In the genomic region with DNA sequence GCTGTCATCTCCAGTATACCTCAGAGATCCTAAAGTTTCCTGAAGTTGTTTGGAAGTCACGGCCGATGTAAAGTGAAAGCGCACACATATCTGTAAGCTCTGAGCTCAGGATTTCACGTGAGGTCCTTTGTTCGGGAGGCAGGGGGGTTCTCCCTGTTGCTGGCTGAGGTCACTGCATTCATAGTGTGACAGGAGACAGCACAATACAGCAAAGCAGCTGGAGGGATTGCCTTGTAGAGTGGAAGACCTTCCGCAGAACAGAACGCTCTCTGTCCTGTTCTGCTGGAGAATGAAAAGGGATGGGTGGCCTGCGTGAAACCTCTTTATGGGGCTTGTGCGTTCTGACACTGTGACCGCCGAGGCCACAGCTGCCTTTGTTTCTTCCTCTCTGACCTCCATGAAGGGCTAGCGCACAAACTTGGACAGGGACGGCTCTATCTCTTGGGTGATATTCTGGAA, we compare ENCODE assay signal across 9 cellular contexts. TPM values are rescaled to one million over a fixed set of nuclear protein-coding genes. Genes with fewer than 3 reads are reported as not detected.
DNase-seq lines count a peak whose midpoint lies in the region; ATAC-seq, FAIRE-seq and TF ChIP-seq lines count a peak whose summit lies in the region.
"Had no signal": no experiment of that assay in that cellular context is flagged by ENCODE, and none has a peak within 500 bp of the region (broad histone marks: within the 10 kb centered on the region; RNA-seq: fewer than 3 reads in every experiment).

No MANE protein-coding gene starts in this region.

- FAIRE-seq in kidney (lab: Jason Lieb, UNC) = no peak
- FAIRE-seq in small intestine (lab: Jason Lieb, UNC) = no peak

- TF ChIP-seq CTCF in kidney (IDR thresholded peaks at IDR 0.05; ENCODE audit: borderline replicate concordance, extremely low read depth, insufficient read depth) = no peak

- H3K27ac ChIP-seq in HUES64 (ENCODE audit: low read depth, low read length) (peak overlapping the region; percentile 1; the same call in 1 of the 2 replicates), kidney (ENCODE audit: low read depth in 2 of 2, low read length in 2 of 2) (peak overlapping the region; percentile 82 to 88), small intestine (ENCODE audit: low read depth in 1 of 2, low read length in 1 of 2) (peak overlapping the region; percentile 44 to 76)
- H3K27ac ChIP-seq: cardiac muscle cell had no signal

- H3K27ac Mint-ChIP-seq in activated naive CD8-positive, alpha-beta T cell = peak overlapping the region; percentile 97

- no peaks in the 10 kb centered on the region for H3K9me3 Mint-ChIP-seq in activated naive CD8-positive, alpha-beta T cell (ENCODE audit: low read depth)

- H3K4me3 ChIP-seq in HUES64 (ENCODE audit: low read length) (no peak overlapping the region), kidney (ENCODE audit: low read length in 2 of 2) (peak overlapping the region in 1 of 2 donors; percentile 65), small intestine (ENCODE audit: low read depth in 1 of 2, low read length in 2 of 2) (no peak overlapping the region)
- H3K4me3 ChIP-seq: cardiac muscle cell had no signal

- H3K36me3 ChIP-seq in HUES64 (ENCODE audit: insufficient read depth, low read length) = no peaks in the 10 kb centered on the region
- no peaks in the 10 kb centered on the region for H3K36me3 ChIP-seq in kidney (ENCODE audit: control insufficient read depth in 1 of 2, insufficient read depth in 2 of 2, low read length in 2 of 2)
- no peaks in the 10 kb centered on the region for H3K36me3 ChIP-seq in small intestine (ENCODE audit: control insufficient read depth in 2 of 2, insufficient read depth in 2 of 2, low read length in 2 of 2)
- H3K36me3 ChIP-seq: cardiac muscle cell had no signal

- intact Hi-C loops in kidney (cut with DNase I) = no loop called here

- no peaks in the 10 kb centered on the region for H3K9me3 ChIP-seq in HUES64 (ENCODE audit: insufficient read depth, low read depth, low read length)
- H3K9me3 ChIP-seq in kidney (ENCODE audit: control insufficient read depth in 1 of 2, low read length in 2 of 2) = no peaks in the 10 kb centered on the region
- no peaks in the 10 kb centered on the region for H3K9me3 ChIP-seq in small intestine (ENCODE audit: control insufficient read depth, low read depth)

- H3K4me1 ChIP-seq in HUES64 (ENCODE audit: insufficient read depth, low read length) = peaks cover 27% of the 10 kb centered on the region
- H3K4me1 ChIP-seq in kidney (ENCODE audit: control insufficient read depth in 1 of 2, insufficient read depth in 1 of 2, low read depth in 1 of 2, low read length in 2 of 2) = peaks cover 11 to 35% of the 10 kb centered on the region in 2 donors
- H3K4me1 ChIP-seq in small intestine (ENCODE audit: control insufficient read depth in 2 of 2, insufficient read depth in 1 of 2, low read depth in 1 of 2, low read length in 1 of 2) = peaks cover 0 to 8% of the 10 kb centered on the region in 2 donors

- peak overlapping the region; percentile 84 for H3K4me3 Mint-ChIP-seq in activated naive CD8-positive, alpha-beta T cell

- no peaks in the 10 kb centered on the region for H3K27me3 ChIP-seq in HUES64 (ENCODE audit: insufficient read depth, low read length)
- no peaks in the 10 kb centered on the region for H3K27me3 ChIP-seq in small intestine (ENCODE audit: control insufficient read depth in 2 of 2, insufficient read depth in 2 of 2, low read length in 2 of 2)
- H3K27me3 ChIP-seq: cardiac muscle cell had no signal

- H3K4me1 Mint-ChIP-seq in activated naive CD8-positive, alpha-beta T cell (ENCODE audit: low read depth) = peaks cover 75% of the 10 kb centered on the region

- 85% methylated on average over 13 of the region's 13 CpGs for WGBS in HUES64
- WGBS in small intestine, 3 donors = 72 to 88% (median 80%) methylated on average over 13 of the region's 13 CpGs

- H3K9ac ChIP-seq in HUES64 (ENCODE audit: low read depth, low read length) (no peak overlapping the region), kidney (ENCODE audit: low read length in 2 of 2) (no peak overlapping the region)

- DNase-seq in kidney = no peak
- no peak for DNase-seq in small intestine
- no peak for DNase-seq in stimulated activated CD4-positive, alpha-beta T cell treated with anti-CD3 and anti-CD28 coated beads, Interleukin-12 subunit alpha, Interleukin-12 subunit beta, amount 100 ng/mL, for 4 hours
- DNase-seq in germinal center (ENCODE audit: low spot score) = no peak

- H3K36me3 Mint-ChIP-seq in activated naive CD8-positive, alpha-beta T cell = no peaks in the 10 kb centered on the region

- ATAC-seq in HG03457 (IDR thresholded peaks at IDR 0.05; ENCODE audit: unreplicated experiment) = no peak
- ATAC-seq in GM21423 (IDR thresholded peaks at IDR 0.05; ENCODE audit: unreplicated experiment) = no peak

- H3K27me3 Mint-ChIP-seq in activated naive CD8-positive, alpha-beta T cell = no peaks in the 10 kb centered on the region

RNA-seq across cellular contexts. Expression of a gene that starts 13.4 kb away (rescaled TPM):
- polyA plus RNA-seq in HUES64 (2013, experiment 1 of 2) = 11.4 TPM
- 13.8 TPM for polyA plus RNA-seq in HUES64 (2013, experiment 2 of 2)
- 86.4 TPM for total RNA-seq in kidney
- polyA plus RNA-seq in kidney (ENCODE audit: insufficient read depth, low read depth, low replicate concordance) (37.4 TPM), small intestine (100 to 1,000 TPM; 154 to 226 (median 169) TPM)

RNA-seq across cellular contexts. Expression of a gene that starts 48.0 kb away (rescaled TPM):
- polyA plus RNA-seq in HUES64 (2013, experiment 1 of 2) = 39.0 TPM
- polyA plus RNA-seq in HUES64 (2013, experiment 2 of 2) = 34.7 TPM
- total RNA-seq in kidney = 13.4 TPM
- polyA plus RNA-seq in kidney (ENCODE audit: insufficient read depth, low read depth, low replicate concordance) (4.0 TPM), small intestine (1 to 10 TPM in 2 of 3 donors, under 1 TPM in 1; 0.22 to 3.6 (median 1.1) TPM)

Comparison
In these comparisons a context has a peak if more than half of its experiments do, and no peak if none do; other contexts are left out.
1. H3K27ac ChIP-seq: peak in every context shown above with its lines; median percentile 85 in kidney; 60 in small intestine; 1 in HUES64.